1 cellular context compared by ENCODE assay signal in the genomic region with DNA sequence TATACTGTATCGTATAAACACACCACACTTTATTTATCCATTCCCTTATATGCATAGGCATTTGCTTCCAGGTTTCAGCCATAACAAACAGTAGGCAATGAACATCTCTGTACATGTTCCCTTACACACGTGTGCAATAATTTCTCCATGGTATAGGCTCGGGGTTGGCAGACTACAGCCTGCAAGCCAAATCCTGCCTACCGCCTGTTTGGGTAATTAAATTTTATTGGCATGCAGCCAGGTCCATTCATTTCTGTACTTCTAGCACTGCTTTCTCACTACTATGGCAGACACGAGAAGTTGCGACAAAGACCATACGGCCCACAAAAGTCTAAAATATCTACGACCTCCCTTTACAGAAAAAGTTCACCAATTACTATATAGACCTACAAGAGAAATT.
A peak's percentile ranks its signal among the peaks of the same experiment; 100 is the strongest.
TF ChIP-seq lines count a peak whose summit lies in the region.

No MANE protein-coding gene starts in this region.

TF ChIP-seq in HEK293, 187 proteins besides CTCF, POLR2A, EP300 and RAD21 (continued from another document and continues in another):
- TF ChIP-seq, protein P1, sequence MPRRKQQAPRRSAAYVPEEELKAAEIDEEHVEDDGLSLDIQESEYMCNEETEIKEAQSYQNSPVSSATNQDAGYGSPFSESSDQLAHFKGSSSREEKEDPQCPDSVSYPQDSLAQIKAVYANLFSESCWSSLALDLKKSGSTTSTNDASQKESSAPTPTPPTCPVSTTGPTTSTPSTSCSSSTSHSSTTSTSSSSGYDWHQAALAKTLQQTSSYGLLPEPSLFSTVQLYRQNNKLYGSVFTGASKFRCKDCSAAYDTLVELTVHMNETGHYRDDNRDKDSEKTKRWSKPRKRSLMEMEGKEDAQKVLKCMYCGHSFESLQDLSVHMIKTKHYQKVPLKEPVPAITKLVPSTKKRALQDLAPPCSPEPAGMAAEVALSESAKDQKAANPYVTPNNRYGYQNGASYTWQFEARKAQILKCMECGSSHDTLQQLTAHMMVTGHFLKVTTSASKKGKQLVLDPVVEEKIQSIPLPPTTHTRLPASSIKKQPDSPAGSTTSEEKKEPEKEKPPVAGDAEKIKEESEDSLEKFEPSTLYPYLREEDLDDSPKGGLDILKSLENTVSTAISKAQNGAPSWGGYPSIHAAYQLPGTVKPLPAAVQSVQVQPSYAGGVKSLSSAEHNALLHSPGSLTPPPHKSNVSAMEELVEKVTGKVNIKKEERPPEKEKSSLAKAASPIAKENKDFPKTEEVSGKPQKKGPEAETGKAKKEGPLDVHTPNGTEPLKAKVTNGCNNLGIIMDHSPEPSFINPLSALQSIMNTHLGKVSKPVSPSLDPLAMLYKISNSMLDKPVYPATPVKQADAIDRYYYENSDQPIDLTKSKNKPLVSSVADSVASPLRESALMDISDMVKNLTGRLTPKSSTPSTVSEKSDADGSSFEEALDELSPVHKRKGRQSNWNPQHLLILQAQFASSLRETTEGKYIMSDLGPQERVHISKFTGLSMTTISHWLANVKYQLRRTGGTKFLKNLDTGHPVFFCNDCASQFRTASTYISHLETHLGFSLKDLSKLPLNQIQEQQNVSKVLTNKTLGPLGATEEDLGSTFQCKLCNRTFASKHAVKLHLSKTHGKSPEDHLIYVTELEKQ (tag by site-specific recombination; IDR thresholded peaks at IDR 0.05; ENCODE audit: borderline replicate concordance): no peak
- TF ChIP-seq KLF8 (tag by site-specific recombination; IDR thresholded peaks at IDR 0.05) (no peak), ZFP69B (tag by site-specific recombination; IDR thresholded peaks at IDR 0.05) (no peak), ZNF692 (tag by site-specific recombination; IDR thresholded peaks at IDR 0.05) (no peak), ZNF146 (tag by site-specific recombination; IDR thresholded peaks at IDR 0.05) (no peak), FEZF1 (tag by site-specific recombination; IDR thresholded peaks at IDR 0.05) (no peak), ZNF10 (tag by site-specific recombination; IDR thresholded peaks at IDR 0.05) (no peak), ZNF639 (tag by site-specific recombination; IDR thresholded peaks at IDR 0.05) (no peak), ZNF404 (tag by site-specific recombination; IDR thresholded peaks at IDR 0.05) (no peak), SP2 (tag by site-specific recombination; IDR thresholded peaks at IDR 0.05) (no peak), ZNF169 (tag by site-specific recombination; IDR thresholded peaks at IDR 0.05) (no peak), ZNF645 (tag by site-specific recombination; IDR thresholded peaks at IDR 0.05) (no peak), ZNF514 (tag by site-specific recombination; IDR thresholded peaks at IDR 0.05) (no peak), ZNF747 (tag by site-specific recombination; IDR thresholded peaks at IDR 0.05) (no peak), ZNF623 (tag by site-specific recombination; IDR thresholded peaks at IDR 0.05) (no peak), ZNF398 (tag by site-specific recombination; IDR thresholded peaks at IDR 0.05) (no peak), ZBTB48 (tag by site-specific recombination; IDR thresholded peaks at IDR 0.05) (no peak), ZNF701 (tag by site-specific recombination; IDR thresholded peaks at IDR 0.05) (no peak), ZNF660 (tag by site-specific recombination; IDR thresholded peaks at IDR 0.05) (peak; percentile 72), ZNF416 (tag by site-specific recombination; IDR thresholded peaks at IDR 0.05) (no peak), ZNF157 (tag by site-specific recombination; IDR thresholded peaks at IDR 0.05) (no peak), GLIS1 (tag by site-specific recombination; IDR thresholded peaks at IDR 0.05) (no peak), ZNF350 (tag by site-specific recombination; IDR thresholded peaks at IDR 0.05) (no peak; the same call in 1 of the 2 replicates), ZNF311 (tag by site-specific recombination; IDR thresholded peaks at IDR 0.05; ENCODE audit: borderline replicate concordance) (no peak), MYNN (tag by site-specific recombination; IDR thresholded peaks at IDR 0.05; ENCODE audit: borderline replicate concordance) (no peak), SCRT2 (tag by site-specific recombination; IDR thresholded peaks at IDR 0.05) (0 out of 2 replicates have a peak, but pooled peaks have one; percentile 27), ZNF624 (tag by site-specific recombination; IDR thresholded peaks at IDR 0.05) (peak; percentile 45; the same call in 1 of the 2 replicates), ZNF626 (tag by site-specific recombination; IDR thresholded peaks at IDR 0.05) (peak; percentile 15; the same call in 1 of the 2 replicates), ZBTB26 (tag by site-specific recombination; optimal IDR thresholded peaks at IDR 0.05) (no peak), ZBTB21 (tag by site-specific recombination; IDR thresholded peaks at IDR 0.05) (no peak), ZBTB6 (tag by site-specific recombination; IDR thresholded peaks at IDR 0.05) (no peak), ZBTB17 (tag by site-specific recombination; IDR thresholded peaks at IDR 0.05) (0 out of 2 replicates have a peak, but pooled peaks have one; percentile 17), ZNF792 (tag by site-specific recombination; IDR thresholded peaks at IDR 0.05) (no peak)
- TF ChIP-seq, protein P2, sequence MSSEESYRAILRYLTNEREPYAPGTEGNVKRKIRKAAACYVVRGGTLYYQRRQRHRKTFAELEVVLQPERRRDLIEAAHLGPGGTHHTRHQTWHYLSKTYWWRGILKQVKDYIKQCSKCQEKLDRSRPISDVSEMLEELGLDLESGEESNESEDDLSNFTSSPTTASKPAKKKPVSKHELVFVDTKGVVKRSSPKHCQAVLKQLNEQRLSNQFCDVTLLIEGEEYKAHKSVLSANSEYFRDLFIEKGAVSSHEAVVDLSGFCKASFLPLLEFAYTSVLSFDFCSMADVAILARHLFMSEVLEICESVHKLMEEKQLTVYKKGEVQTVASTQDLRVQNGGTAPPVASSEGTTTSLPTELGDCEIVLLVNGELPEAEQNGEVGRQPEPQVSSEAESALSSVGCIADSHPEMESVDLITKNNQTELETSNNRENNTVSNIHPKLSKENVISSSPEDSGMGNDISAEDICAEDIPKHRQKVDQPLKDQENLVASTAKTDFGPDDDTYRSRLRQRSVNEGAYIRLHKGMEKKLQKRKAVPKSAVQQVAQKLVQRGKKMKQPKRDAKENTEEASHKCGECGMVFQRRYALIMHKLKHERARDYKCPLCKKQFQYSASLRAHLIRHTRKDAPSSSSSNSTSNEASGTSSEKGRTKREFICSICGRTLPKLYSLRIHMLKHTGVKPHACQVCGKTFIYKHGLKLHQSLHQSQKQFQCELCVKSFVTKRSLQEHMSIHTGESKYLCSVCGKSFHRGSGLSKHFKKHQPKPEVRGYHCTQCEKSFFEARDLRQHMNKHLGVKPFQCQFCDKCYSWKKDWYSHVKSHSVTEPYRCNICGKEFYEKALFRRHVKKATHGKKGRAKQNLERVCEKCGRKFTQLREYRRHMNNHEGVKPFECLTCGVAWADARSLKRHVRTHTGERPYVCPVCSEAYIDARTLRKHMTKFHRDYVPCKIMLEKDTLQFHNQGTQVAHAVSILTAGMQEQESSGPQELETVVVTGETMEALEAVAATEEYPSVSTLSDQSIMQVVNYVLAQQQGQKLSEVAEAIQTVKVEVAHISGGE (tag by site-specific recombination; conservative IDR thresholded peaks at IDR 0.05; ENCODE audit: low read depth): no peak
- TF ChIP-seq, protein P3, sequence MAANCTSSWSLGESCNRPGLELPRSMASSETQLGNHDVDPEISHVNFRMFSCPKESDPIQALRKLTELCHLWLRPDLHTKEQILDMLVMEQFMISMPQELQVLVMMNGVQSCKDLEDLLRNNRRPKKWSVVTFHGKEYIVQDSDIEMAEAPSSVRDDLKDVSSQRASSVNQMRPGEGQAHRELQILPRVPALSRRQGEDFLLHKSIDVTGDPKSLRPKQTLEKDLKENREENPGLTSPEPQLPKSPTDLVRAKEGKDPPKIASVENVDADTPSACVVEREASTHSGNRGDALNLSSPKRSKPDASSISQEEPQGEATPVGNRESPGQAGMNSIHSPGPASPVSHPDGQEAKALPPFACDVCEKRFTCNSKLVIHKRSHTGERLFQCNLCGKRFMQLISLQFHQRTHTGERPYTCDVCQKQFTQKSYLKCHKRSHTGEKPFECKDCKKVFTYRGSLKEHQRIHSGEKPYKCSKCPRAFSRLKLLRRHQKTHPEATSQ (tag by site-specific recombination; IDR thresholded peaks at IDR 0.05): no peak
- TF ChIP-seq, protein P4, sequence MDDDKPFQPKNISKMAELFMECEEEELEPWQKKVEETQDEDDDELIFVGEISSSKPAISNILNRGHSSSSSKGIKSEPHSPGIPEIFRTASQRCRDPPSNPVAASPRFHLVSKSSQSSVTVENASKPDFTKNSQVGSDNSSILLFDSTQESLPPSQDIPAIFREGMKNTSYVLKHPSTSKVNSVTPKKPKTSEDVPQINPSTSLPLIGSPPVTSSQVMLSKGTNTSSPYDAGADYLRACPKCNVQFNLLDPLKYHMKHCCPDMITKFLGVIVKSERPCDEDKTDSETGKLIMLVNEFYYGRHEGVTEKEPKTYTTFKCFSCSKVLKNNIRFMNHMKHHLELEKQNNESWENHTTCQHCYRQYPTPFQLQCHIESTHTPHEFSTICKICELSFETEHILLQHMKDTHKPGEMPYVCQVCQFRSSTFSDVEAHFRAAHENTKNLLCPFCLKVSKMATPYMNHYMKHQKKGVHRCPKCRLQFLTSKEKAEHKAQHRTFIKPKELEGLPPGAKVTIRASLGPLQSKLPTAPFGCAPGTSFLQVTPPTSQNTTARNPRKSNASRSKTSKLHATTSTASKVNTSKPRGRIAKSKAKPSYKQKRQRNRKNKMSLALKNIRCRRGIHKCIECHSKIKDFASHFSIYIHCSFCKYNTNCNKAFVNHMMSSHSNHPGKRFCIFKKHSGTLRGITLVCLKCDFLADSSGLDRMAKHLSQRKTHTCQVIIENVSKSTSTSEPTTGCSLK (tag by site-specific recombination; IDR thresholded peaks at IDR 0.05): no peak
